8 cellular contexts compared by ENCODE assay signal in the genomic region with DNA sequence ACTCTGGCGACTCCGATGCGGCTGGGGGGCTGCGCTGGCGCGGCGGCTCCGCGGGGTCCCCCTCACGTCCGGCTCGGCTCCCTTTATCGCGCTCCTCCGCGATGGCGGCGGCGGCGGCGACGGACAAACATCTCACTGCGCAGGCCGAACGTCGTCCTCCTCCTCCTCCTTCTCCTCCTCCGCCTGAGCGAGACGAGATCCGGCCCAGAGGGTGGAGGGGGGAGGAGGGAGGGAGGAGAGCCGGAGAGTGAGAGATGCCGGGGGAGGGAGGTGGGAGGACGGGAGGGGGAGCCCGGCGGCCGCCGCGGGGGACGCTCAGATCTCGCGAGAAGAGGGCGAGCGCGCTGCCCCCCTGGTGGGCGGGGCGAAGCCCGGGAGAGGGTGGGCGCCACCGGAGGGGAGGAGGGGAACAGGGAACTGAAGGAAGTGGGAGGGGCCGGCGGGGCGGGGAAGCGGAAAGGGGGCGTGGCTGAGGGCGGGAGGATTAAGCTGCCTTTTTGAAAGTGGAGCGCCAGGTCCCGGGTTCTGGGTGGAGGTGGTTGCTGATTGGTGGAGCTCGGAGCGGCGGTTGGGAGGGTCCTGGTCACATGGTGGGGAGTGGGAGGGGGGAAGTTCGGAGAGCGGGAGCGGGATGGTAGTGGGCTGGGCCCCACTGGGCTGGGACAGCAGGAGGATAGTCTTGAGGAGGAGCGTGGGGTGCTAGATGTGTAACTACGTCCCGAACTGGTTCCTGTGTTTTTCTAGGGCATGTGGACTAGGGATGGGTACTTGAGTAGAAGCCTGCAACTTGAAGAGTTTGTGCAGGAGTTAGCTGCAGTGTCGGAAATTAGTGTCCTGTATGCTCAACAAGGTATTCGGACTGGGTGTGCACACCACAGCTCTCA. TPM values are rescaled to one million over a fixed set of nuclear protein-coding genes. Genes with fewer than 3 reads are reported as not detected.
DNase-seq lines count a peak whose midpoint lies in the region; ATAC-seq and TF ChIP-seq lines count a peak whose summit lies in the region.

CUL3 (minus strand) TSS at position 159 of the 884 bp plus-strand sequence. CDS start 354 bp downstream, outside the sequence.

- no peak for TF ChIP-seq CTCF in left lung (IDR thresholded peaks at IDR 0.05)

- peak within 1 kb of the TSS; percentile 99 to 100 (median 100) for H3K9ac ChIP-seq in BLaER1 treated with 17β-estradiol and CSF1 and Interleukin-3, amounts not matched to agents 10 nM and 100 nM

- peaks cover 36 to 46% (median 42%) of the 10 kb centered on the region in 11 experiments for H4K20me1 ChIP-seq in BLaER1 treated with 17β-estradiol and CSF1 and Interleukin-3, amounts not matched to agents 10 nM and 100 nM

- peaks cover 24 to 40% (median 35%) of the 10 kb centered on the region in 10 experiments for H3K4me1 ChIP-seq in BLaER1 treated with 17β-estradiol and CSF1 and Interleukin-3, amounts not matched to agents 10 nM and 100 nM
- H3K4me1 ChIP-seq in left lung: peaks cover 4 to 49% of the 10 kb centered on the region in 2 donors

- peak within 1 kb of the TSS; percentile 99 to 100 (median 100) for H3K27ac ChIP-seq in BLaER1 treated with 17β-estradiol and CSF1 and Interleukin-3, amounts not matched to agents 10 nM and 100 nM
- H3K27ac ChIP-seq in left lung: peak within 1 kb of the TSS; percentile 89 to 95

- no peaks in the 10 kb centered on the region for H3K27me3 ChIP-seq in BLaER1 treated with 17β-estradiol and CSF1 and Interleukin-3, amounts not matched to agents 10 nM and 100 nM
- H3K27me3 ChIP-seq in left lung: no peaks in the 10 kb centered on the region

- H3K4me3 ChIP-seq in BLaER1 treated with 17β-estradiol and CSF1 and Interleukin-3, amounts not matched to agents 10 nM and 100 nM: peak within 1 kb of the TSS; percentile 87 to 100 (median 99)
- H3K4me3 ChIP-seq in left lung: peak within 1 kb of the TSS; percentile 67 to 88

- peak within 1 kb of the TSS; percentile 82 to 96 (median 92) for H3K4me2 ChIP-seq in BLaER1 treated with 17β-estradiol and CSF1 and Interleukin-3, amounts not matched to agents 10 nM and 100 nM

- intact Hi-C loops in left lung (cut with DNase I): no loop called here

- ATAC-seq in GM19351 (IDR thresholded peaks at IDR 0.05; ENCODE audit: unreplicated experiment) (peak; percentile 64), HG03521 (IDR thresholded peaks at IDR 0.05; ENCODE audit: unreplicated experiment) (peak; percentile 65), left lung (peak; percentile 98)

- H3K36me3 ChIP-seq in BLaER1 treated with 17β-estradiol and CSF1 and Interleukin-3, amounts not matched to agents 10 nM and 100 nM: peaks cover 9 to 32% (median 26%) of the 10 kb centered on the region in 11 experiments; a peak in 20 of 22 replicates
- H3K36me3 ChIP-seq in left lung: no peaks in the 10 kb centered on the region

- H3K9me3 ChIP-seq in BLaER1 treated with 17β-estradiol and CSF1 and Interleukin-3, amounts not matched to agents 10 nM and 100 nM (replicated peaks in 1 of 11): peaks cover 0 to 14% (median 6%) of the 10 kb centered on the region in 11 experiments; a peak in 9 of 22 replicates
- no peaks in the 10 kb centered on the region for H3K9me3 ChIP-seq in left lung

- DNase-seq in NCI-H748 (lab: John Stamatoyannopoulos, UW; ENCODE audit: unreplicated experiment) (peak; percentile 97), dedifferentiated amniotic fluid mesenchymal stem cell (ENCODE audit: extremely low spot score) (peak; percentile 97), left lung (peak; percentile 99 to 100)
- peak; percentile 100 for DNase-seq in activated CD4-positive, alpha-beta T cell treated with anti-CD3 and anti-CD28 coated beads, Interleukin-2, amount 50 U/mL, for 1 hour
- peak; percentile 99 for DNase-seq in stimulated activated CD4-positive, alpha-beta T cell treated with anti-CD3 and anti-CD28 coated beads, Interleukin-2, amount 100 ng/mL, for 48 hours

RNA-seq across cellular contexts. Expression of gene CUL3, which starts in this region (rescaled TPM):
- total RNA-seq in left lung: 10 to 100 TPM; 70.9 to 76.5 TPM

Comparison
In these comparisons a context has a peak if more than half of its experiments do, and no peak if none do; other contexts are left out.
1. Peak in every context shown above with its lines: DNase-seq, ATAC-seq, H3K4me3 ChIP-seq and H3K27ac ChIP-seq.